19 cellular contexts compared by ENCODE assay signal in the genomic region with DNA sequence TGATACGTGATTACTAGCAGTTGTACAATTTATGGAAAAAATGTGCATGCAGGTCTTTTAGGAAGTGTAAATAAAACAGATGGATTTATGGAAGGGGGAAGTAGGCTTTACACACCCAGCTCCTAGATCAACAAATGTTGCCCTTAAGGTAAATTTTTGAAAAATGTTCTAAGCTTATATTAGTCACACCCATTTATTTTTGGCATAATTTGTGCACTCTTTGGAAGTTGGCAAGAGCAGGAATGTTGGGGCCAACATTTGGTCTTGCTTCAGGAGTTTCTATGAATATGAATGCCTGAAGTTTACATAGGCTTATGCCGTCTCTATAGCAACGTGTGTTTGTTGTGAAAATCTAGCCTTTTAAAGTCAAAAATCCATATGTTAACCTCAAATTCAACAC.
DNase-seq lines count a peak whose midpoint lies in the region; ATAC-seq lines count a peak whose summit lies in the region.
"Had no signal": no experiment of that assay in that cellular context is flagged by ENCODE, and none has a peak within 500 bp of the region (broad histone marks: within the 10 kb centered on the region; RNA-seq: fewer than 3 reads in every experiment).

No MANE protein-coding gene starts in this region.

- no peaks in the 10 kb centered on the region for H3K36me3 ChIP-seq in SK-N-MC (ENCODE audit: insufficient read depth, low read length)
- no peaks in the 10 kb centered on the region for H3K36me3 ChIP-seq in CD4-positive, alpha-beta memory T cell (ENCODE audit: insufficient read depth, low read length)
- H3K36me3 ChIP-seq: lower lobe of right lung, thyroid gland had no signal

- H3K27me3 Mint-ChIP-seq in CD4-positive, alpha-beta memory T cell: peaks cover 0 to 2% of the 10 kb centered on the region in 2 donors
- H3K27me3 Mint-ChIP-seq: naive B cell; stimulated activated memory B cell treated with anti-CD40 and anti-IgM and Interleukin-4, amounts not matched to agents 10 μg/mL and 1 μg/mL and 100 μg/mL, for 72 hours had no signal

- H3K4me1 ChIP-seq in CD4-positive, alpha-beta memory T cell (ENCODE audit: insufficient read depth, low read length): no peaks in the 10 kb centered on the region
- H3K4me1 ChIP-seq: lower lobe of right lung, thyroid gland had no signal

- DNase-seq in DMS 273 (lab: John Stamatoyannopoulos, UW; ENCODE audit: unreplicated experiment) (peak; percentile 31), DMS 273 treated with DMSO at 0.1 percent for 48 hours (lab: John Stamatoyannopoulos, UW) (no peak), SK-N-MC (ENCODE audit: low read depth, low spot score) (peak; percentile 97), fibroblast of the conjunctiva (ENCODE audit: low read depth) (peak; percentile 60), superior temporal gyrus (ENCODE audit: extremely low spot score) (peak; percentile 30)
- DNase-seq in activated CD4-positive, alpha-beta T cell treated with anti-CD3 and anti-CD28 coated beads for 1 hour: no peak
- no peak for DNase-seq in CD4-positive, alpha-beta memory T cell
- DNase-seq: activated CD4-positive, CD25-positive, alpha-beta regulatory T cell treated with anti-CD3 and anti-CD28 coated beads, Interleukin-2, amount 50 U/mL, for 72 hours; activated CD8-positive, alpha-beta memory T cell treated with anti-CD3 and anti-CD28 coated beads, Interleukin-2, amount 50 U/mL, for 4 hours; activated gamma-delta T cell treated with Interleukin-2 at 50 U/mL for 16 hours; aorta; HCEC 1CT; lower lobe of right lung; naive B cell; NCI-H510A treated with DMSO at 0.1 percent for 48 hours; thyroid gland had no signal

- intact Hi-C loops in CD4-positive, alpha-beta memory T cell (cut with micrococcal nuclease): no loop called here

- no peak overlapping the region for H3K9ac ChIP-seq in SK-N-MC (ENCODE audit: insufficient read length)

- H3K9me3 ChIP-seq in SK-N-MC (ENCODE audit: low read depth, low read length): no peaks in the 10 kb centered on the region
- H3K9me3 ChIP-seq in CD4-positive, alpha-beta memory T cell (ENCODE audit: control insufficient read depth in 1 of 2, low read length in 2 of 2): no peaks in the 10 kb centered on the region
- H3K9me3 ChIP-seq: lower lobe of right lung, thyroid gland had no signal

- H3K27ac Mint-ChIP-seq in CD4-positive, alpha-beta memory T cell: no peak overlapping the region
- H3K27ac Mint-ChIP-seq: stimulated activated memory B cell treated with anti-CD40 and anti-IgM and Interleukin-4, amounts not matched to agents 10 μg/mL and 1 μg/mL and 100 μg/mL, for 72 hours had no signal

- H3K4me1 Mint-ChIP-seq in CD4-positive, alpha-beta memory T cell: no peaks in the 10 kb centered on the region

- peak overlapping the region; percentile 59 for H3K4me3 ChIP-seq in SK-N-MC
- H3K4me3 ChIP-seq in CD4-positive, alpha-beta memory T cell (ENCODE audit: low read length in 2 of 2): no peak overlapping the region
- H3K4me3 ChIP-seq: lower lobe of right lung, thyroid gland had no signal

- CTCF ChIA-PET in CD4-positive, alpha-beta memory T cell (lab: Charles Lee; ENCODE audit: partially characterized antibody): no interaction called here

- POLR2A ChIA-PET in CD4-positive, alpha-beta memory T cell (lab: Charles Lee; ENCODE audit: partially characterized antibody): no interaction called here

- no peak for ATAC-seq in GM18520 (IDR thresholded peaks at IDR 0.05; ENCODE audit: unreplicated experiment)
- ATAC-seq: lower lobe of right lung; stimulated activated memory B cell treated with anti-CD40 and anti-IgM and Interleukin-4, amounts not matched to agents 10 μg/mL and 1 μg/mL and 100 μg/mL, for 72 hours had no signal

- H3K36me3 Mint-ChIP-seq in CD4-positive, alpha-beta memory T cell: no peaks in the 10 kb centered on the region
- H3K36me3 Mint-ChIP-seq: naive B cell had no signal

- H3K27ac ChIP-seq in SK-N-MC: peak overlapping the region; percentile 95
- H3K27ac ChIP-seq in CD4-positive, alpha-beta memory T cell (ENCODE audit: low read depth, low read length): no peak overlapping the region
- H3K27ac ChIP-seq: 22Rv1, lower lobe of right lung, thyroid gland had no signal

- no peak overlapping the region for H3K4me3 Mint-ChIP-seq in CD4-positive, alpha-beta memory T cell
- H3K4me3 Mint-ChIP-seq: naive B cell; stimulated activated memory B cell treated with anti-CD40 and anti-IgM and Interleukin-4, amounts not matched to agents 10 μg/mL and 1 μg/mL and 100 μg/mL, for 72 hours had no signal

- H3K27me3 ChIP-seq in CD4-positive, alpha-beta memory T cell (ENCODE audit: insufficient read depth, low read length): no peaks in the 10 kb centered on the region
- H3K27me3 ChIP-seq: thyroid gland had no signal

- no peaks in the 10 kb centered on the region for H3K9me3 Mint-ChIP-seq in CD4-positive, alpha-beta memory T cell

Comparison
In these comparisons a context has a peak if more than half of its experiments do, and no peak if none do; other contexts are left out.
1. DNase-seq: peak in DMS 273 (single experiment), SK-N-MC (single experiment), fibroblast of the conjunctiva (single experiment) and superior temporal gyrus (single experiment); none in DMS 273 treated with DMSO at 0.1 percent for 48 hours (single experiment), activated CD4-positive, alpha-beta T cell treated with anti-CD3 and anti-CD28 coated beads for 1 hour (single experiment) and CD4-positive, alpha-beta memory T cell (0 of 5).